In the genomic region with DNA sequence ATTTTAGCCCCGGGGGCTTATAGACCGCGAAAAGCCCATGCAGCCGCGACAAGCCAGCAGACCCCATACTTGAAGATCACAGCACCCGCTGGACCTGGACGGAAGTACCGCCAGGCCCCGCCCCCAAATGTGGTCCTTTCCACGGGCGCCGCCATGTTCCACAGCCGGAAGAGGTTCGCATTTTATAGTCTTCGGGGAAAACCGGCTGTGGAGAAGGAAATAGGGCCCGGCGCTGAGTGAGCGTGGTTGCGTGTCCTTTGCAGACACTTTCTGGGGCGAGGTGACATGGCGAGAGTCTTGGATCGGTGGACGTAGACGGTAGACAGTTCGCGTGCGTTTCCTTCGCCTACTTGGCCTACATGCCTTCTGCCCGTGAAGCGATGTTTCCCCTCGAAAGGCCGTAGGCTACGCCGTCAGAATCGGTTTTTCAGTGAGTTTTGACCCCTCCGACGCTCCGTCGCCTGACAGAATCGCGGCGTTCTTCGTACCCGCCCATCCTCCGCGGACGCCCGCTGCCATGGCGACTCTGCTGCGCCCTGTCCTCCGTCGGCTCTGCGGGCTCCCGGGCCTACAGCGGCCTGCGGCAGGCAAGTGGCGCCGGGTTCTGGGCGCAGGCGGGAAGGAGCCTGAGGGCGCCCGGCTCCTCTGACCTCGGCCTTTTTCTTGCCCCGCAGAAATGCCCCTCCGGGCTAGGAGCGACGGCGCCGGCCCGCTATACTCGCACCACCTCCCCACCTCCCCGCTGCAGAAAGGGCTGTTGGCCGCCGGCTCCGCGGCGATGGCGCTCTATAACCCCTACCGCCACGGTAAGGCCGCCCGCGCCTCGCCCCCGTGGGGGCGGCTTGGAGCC, we compare ENCODE assay signal across 1 cellular context.
TF ChIP-seq lines count a peak whose summit lies in the region.

A gene (plus strand): TSS at position 498 of the 850 bp plus-strand sequence. CDS start 20 bp downstream, at position 518.
A gene with protein sequence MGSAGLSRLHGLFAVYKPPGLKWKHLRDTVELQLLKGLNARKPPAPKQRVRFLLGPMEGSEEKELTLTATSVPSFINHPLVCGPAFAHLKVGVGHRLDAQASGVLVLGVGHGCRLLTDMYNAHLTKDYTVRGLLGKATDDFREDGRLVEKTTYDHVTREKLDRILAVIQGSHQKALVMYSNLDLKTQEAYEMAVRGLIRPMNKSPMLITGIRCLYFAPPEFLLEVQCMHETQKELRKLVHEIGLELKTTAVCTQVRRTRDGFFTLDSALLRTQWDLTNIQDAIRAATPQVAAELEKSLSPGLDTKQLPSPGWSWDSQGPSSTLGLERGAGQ (minus strand): TSS at position 106 of the 850 bp plus-strand sequence. CDS start 39 bp downstream, at position 67.

TF ChIP-seq in WTC11, 78 proteins besides CTCF, POLR2A, EP300 and RAD21 (continued from another document):
- TF ChIP-seq, protein P1, sequence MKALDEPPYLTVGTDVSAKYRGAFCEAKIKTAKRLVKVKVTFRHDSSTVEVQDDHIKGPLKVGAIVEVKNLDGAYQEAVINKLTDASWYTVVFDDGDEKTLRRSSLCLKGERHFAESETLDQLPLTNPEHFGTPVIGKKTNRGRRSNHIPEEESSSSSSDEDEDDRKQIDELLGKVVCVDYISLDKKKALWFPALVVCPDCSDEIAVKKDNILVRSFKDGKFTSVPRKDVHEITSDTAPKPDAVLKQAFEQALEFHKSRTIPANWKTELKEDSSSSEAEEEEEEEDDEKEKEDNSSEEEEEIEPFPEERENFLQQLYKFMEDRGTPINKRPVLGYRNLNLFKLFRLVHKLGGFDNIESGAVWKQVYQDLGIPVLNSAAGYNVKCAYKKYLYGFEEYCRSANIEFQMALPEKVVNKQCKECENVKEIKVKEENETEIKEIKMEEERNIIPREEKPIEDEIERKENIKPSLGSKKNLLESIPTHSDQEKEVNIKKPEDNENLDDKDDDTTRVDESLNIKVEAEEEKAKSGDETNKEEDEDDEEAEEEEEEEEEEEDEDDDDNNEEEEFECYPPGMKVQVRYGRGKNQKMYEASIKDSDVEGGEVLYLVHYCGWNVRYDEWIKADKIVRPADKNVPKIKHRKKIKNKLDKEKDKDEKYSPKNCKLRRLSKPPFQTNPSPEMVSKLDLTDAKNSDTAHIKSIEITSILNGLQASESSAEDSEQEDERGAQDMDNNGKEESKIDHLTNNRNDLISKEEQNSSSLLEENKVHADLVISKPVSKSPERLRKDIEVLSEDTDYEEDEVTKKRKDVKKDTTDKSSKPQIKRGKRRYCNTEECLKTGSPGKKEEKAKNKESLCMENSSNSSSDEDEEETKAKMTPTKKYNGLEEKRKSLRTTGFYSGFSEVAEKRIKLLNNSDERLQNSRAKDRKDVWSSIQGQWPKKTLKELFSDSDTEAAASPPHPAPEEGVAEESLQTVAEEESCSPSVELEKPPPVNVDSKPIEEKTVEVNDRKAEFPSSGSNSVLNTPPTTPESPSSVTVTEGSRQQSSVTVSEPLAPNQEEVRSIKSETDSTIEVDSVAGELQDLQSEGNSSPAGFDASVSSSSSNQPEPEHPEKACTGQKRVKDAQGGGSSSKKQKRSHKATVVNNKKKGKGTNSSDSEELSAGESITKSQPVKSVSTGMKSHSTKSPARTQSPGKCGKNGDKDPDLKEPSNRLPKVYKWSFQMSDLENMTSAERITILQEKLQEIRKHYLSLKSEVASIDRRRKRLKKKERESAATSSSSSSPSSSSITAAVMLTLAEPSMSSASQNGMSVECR (CRISPR knock-in tag; IDR thresholded peaks at IDR 0.05; ENCODE audit: borderline replicate concordance): peak; percentile 81; the same call in 1 of the 2 replicates
- TF ChIP-seq, protein P2, sequence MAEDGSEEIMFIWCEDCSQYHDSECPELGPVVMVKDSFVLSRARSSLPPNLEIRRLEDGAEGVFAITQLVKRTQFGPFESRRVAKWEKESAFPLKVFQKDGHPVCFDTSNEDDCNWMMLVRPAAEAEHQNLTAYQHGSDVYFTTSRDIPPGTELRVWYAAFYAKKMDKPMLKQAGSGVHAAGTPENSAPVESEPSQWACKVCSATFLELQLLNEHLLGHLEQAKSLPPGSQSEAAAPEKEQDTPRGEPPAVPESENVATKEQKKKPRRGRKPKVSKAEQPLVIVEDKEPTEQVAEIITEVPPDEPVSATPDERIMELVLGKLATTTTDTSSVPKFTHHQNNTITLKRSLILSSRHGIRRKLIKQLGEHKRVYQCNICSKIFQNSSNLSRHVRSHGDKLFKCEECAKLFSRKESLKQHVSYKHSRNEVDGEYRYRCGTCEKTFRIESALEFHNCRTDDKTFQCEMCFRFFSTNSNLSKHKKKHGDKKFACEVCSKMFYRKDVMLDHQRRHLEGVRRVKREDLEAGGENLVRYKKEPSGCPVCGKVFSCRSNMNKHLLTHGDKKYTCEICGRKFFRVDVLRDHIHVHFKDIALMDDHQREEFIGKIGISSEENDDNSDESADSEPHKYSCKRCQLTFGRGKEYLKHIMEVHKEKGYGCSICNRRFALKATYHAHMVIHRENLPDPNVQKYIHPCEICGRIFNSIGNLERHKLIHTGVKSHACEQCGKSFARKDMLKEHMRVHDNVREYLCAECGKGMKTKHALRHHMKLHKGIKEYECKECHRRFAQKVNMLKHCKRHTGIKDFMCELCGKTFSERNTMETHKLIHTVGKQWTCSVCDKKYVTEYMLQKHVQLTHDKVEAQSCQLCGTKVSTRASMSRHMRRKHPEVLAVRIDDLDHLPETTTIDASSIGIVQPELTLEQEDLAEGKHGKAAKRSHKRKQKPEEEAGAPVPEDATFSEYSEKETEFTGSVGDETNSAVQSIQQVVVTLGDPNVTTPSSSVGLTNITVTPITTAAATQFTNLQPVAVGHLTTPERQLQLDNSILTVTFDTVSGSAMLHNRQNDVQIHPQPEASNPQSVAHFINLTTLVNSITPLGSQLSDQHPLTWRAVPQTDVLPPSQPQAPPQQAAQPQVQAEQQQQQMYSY (CRISPR knock-in tag; IDR thresholded peaks at IDR 0.05): no peak
- TF ChIP-seq SMAD3 (CRISPR knock-in tag; IDR thresholded peaks at IDR 0.05; ENCODE audit: borderline replicate concordance): no peak
- peak; percentile 91 for TF ChIP-seq SP1 (CRISPR knock-in tag; conservative IDR thresholded peaks at IDR 0.05)
- TF ChIP-seq, protein P3, sequence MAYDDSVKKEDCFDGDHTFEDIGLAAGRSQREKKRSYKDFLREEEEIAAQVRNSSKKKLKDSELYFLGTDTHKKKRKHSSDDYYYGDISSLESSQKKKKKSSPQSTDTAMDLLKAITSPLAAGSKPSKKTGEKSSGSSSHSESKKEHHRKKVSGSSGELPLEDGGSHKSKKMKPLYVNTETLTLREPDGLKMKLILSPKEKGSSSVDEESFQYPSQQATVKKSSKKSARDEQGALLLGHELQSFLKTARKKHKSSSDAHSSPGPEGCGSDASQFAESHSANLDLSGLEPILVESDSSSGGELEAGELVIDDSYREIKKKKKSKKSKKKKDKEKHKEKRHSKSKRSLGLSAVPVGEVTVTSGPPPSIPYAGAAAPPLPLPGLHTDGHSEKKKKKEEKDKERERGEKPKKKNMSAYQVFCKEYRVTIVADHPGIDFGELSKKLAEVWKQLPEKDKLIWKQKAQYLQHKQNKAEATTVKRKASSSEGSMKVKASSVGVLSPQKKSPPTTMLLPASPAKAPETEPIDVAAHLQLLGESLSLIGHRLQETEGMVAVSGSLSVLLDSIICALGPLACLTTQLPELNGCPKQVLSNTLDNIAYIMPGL (CRISPR knock-in tag; IDR thresholded peaks at IDR 0.05): peak; percentile 96
